ENCODE assay signal across 10 cellular contexts in genomic region chr12:4810219-4810671, GRCh38.
A peak's percentile ranks its signal among the peaks of the same experiment; 100 is the strongest.
DNase-seq lines count a peak whose midpoint lies in the region; ATAC-seq and TF ChIP-seq lines count a peak whose summit lies in the region.
"Had no signal": no experiment of that assay in that cellular context is flagged by ENCODE, and none has a peak within 500 bp of the region (broad histone marks: within the 10 kb centered on the region; RNA-seq: fewer than 3 reads in every experiment).

No MANE protein-coding gene starts in this region.

- H3K9me3 Mint-ChIP-seq in H9 = peaks cover 0 to 6% of the 10 kb centered on the region in 2 experiments; a peak in 2 of 5 replicates
- no peaks in the 10 kb centered on the region for H3K9me3 Mint-ChIP-seq in effector memory CD8-positive, alpha-beta T cell

- H3K4me3 Mint-ChIP-seq in H9 = peak overlapping the region; percentile 62 to 80
- H3K4me3 Mint-ChIP-seq in effector memory CD8-positive, alpha-beta T cell = peak overlapping the region; percentile 81 to 84

- no peak overlapping the region for H2BK12ac ChIP-seq in H9 (ENCODE audit: insufficient read length, low read depth, low read length)

- H3K79me2 ChIP-seq in H9 (ENCODE audit: insufficient read depth, low read length) = no peaks in the 10 kb centered on the region

- peaks cover 7% of the 10 kb centered on the region for H3K23me2 ChIP-seq in H9 (ENCODE audit: insufficient read length, low read depth, low read length, poor library complexity, severe bottlenecking)

- H3K56ac ChIP-seq in H9 (ENCODE audit: insufficient read length, low read depth, low read length) = no peak overlapping the region

- H3K27ac ChIP-seq in BLaER1 treated with 17β-estradiol and CSF1 and Interleukin-3, amounts not matched to agents 10 nM and 100 nM = no peak overlapping the region
- H3K27ac ChIP-seq in H9 (ENCODE audit: insufficient read length, low read depth, low read length) (no peak overlapping the region), adrenal gland (no peak overlapping the region)

- H3K4me1 Mint-ChIP-seq in H9 = peaks cover 0 to 18% of the 10 kb centered on the region in 2 experiments; a peak in 2 of 4 replicates
- peaks cover 42 to 45% of the 10 kb centered on the region in 2 donors for H3K4me1 Mint-ChIP-seq in effector memory CD8-positive, alpha-beta T cell (ENCODE audit: low read depth in 2 of 2)

- no peak overlapping the region for H2BK120ac ChIP-seq in H9 (ENCODE audit: low read depth, low read length, poor library complexity, severe bottlenecking)

- H3K4ac ChIP-seq in H9 (ENCODE audit: low read depth, low read length) = no peak overlapping the region

- TF ChIP-seq CTCF in H9 (conservative IDR thresholded peaks at IDR 0.05) (no peak), adrenal gland (IDR thresholded peaks at IDR 0.05) (no peak)

- no peak overlapping the region for H4K5ac ChIP-seq in H9 (ENCODE audit: insufficient read length, low read depth, low read length)

- H2BK5ac ChIP-seq in H9 (ENCODE audit: insufficient read length, low read length) = no peak overlapping the region

- no peaks in the 10 kb centered on the region for H3K79me1 ChIP-seq in H9 (ENCODE audit: insufficient read depth, low read depth, low read length, poor library complexity, severe bottlenecking)

- H3K27me3 Mint-ChIP-seq in H9 (ENCODE audit: low read depth) = peaks cover 95% of the 10 kb centered on the region
- peaks cover 19 to 37% of the 10 kb centered on the region in 2 donors for H3K27me3 Mint-ChIP-seq in effector memory CD8-positive, alpha-beta T cell

- no peak overlapping the region for H2AK5ac ChIP-seq in H9 (ENCODE audit: insufficient read length, low read length)

- WGBS in H9 (ENCODE audit: extremely low coverage, insufficient read length, low lambda C conversion rate) = no CpG with 5 or more reads among the region's 34 CpGs
- 24 to 49% (median 36%) methylated on average over 11 to 34 of the region's 34 CpGs for WGBS in adrenal gland, 4 donors

- peaks cover 25 to 74% (median 60%) of the 10 kb centered on the region in 10 experiments for H3K4me1 ChIP-seq in BLaER1 treated with 17β-estradiol and CSF1 and Interleukin-3, amounts not matched to agents 10 nM and 100 nM
- H3K4me1 ChIP-seq in H9 (ENCODE audit: insufficient read depth, low read length) = no peaks in the 10 kb centered on the region
- peaks cover 14% of the 10 kb centered on the region for H3K4me1 ChIP-seq in neuron (ENCODE audit: insufficient read depth, low read length)
- peaks cover 0 to 12% of the 10 kb centered on the region in 2 donors for H3K4me1 ChIP-seq in adrenal gland (replicated peaks in 1 of 2)

- H3K9ac ChIP-seq in BLaER1 treated with 17β-estradiol and CSF1 and Interleukin-3, amounts not matched to agents 10 nM and 100 nM = peak overlapping the region in 8 of 11 experiments; percentile 18 to 76 (median 60); a peak in 10 of 22 replicates
- no peak overlapping the region for H3K9ac ChIP-seq in H9 (ENCODE audit: extremely low read depth, insufficient read length, low read length)

- H3K9me3 ChIP-seq in BLaER1 treated with 17β-estradiol and CSF1 and Interleukin-3, amounts not matched to agents 10 nM and 100 nM (replicated peaks in 1 of 11) = peaks cover 0 to 11% (median 0%) of the 10 kb centered on the region in 11 experiments; a peak in 6 of 22 replicates
- H3K9me3 ChIP-seq in H9 (ENCODE audit: control insufficient read depth, low read depth, low read length) (no peaks in the 10 kb centered on the region), neuron (ENCODE audit: low read length) (peaks cover 2% of the 10 kb centered on the region), adrenal gland (replicated peaks in 1 of 3) (no peaks in the 10 kb centered on the region)

- peaks cover 47 to 86% (median 54%) of the 10 kb centered on the region in 11 experiments for H3K27me3 ChIP-seq in BLaER1 treated with 17β-estradiol and CSF1 and Interleukin-3, amounts not matched to agents 10 nM and 100 nM
- H3K27me3 ChIP-seq in H9 (ENCODE audit: insufficient read depth, low read length) = peaks cover 26% of the 10 kb centered on the region
- no peaks in the 10 kb centered on the region for H3K27me3 ChIP-seq in neuron (ENCODE audit: insufficient read depth, low read length)
- H3K27me3 ChIP-seq in adrenal gland = peaks cover 36% of the 10 kb centered on the region

- no peak overlapping the region for H2BK20ac ChIP-seq in H9 (ENCODE audit: low read depth, low read length, poor library complexity, severe bottlenecking)

- H3K18ac ChIP-seq in H9 (ENCODE audit: insufficient read length, low read depth, low read length) = no peak overlapping the region

- DNase-seq in H9 (no peak), MV-4-11 (lab: John Stamatoyannopoulos, UW) (no peak), ecto neural progenitor cell (ENCODE audit: low spot score) (no peak), adrenal gland (no peak)
- no peak for DNase-seq in effector memory CD8-positive, alpha-beta T cell
- DNase-seq: Calu3, NCI-H2081 treated with DMSO at 0.1 percent for 48 hours had no signal

- H3K4me2 ChIP-seq in BLaER1 treated with 17β-estradiol and CSF1 and Interleukin-3, amounts not matched to agents 10 nM and 100 nM = peak overlapping the region; percentile 89 to 98 (median 96)
- peak overlapping the region; percentile 49 for H3K4me2 ChIP-seq in H9 (ENCODE audit: insufficient read depth, insufficient read length, low read length)

- ATAC-seq in effector memory CD8-positive, alpha-beta T cell (replicated peaks) = no peak
- ATAC-seq in HG03378 (IDR thresholded peaks at IDR 0.05; ENCODE audit: unreplicated experiment) = no peak

- no peak overlapping the region for H4K8ac ChIP-seq in H9 (replicated peaks; ENCODE audit: insufficient read length, low read depth, low read length)

- H2AFZ ChIP-seq in H9 (ENCODE audit: low read length) (no peak overlapping the region), neuron (ENCODE audit: low read depth, low read length) (peak overlapping the region; percentile 86)

- H3K23ac ChIP-seq in H9 (ENCODE audit: insufficient read length, low read depth, low read length) = no peak overlapping the region

- H3T11ph ChIP-seq in H9 (ENCODE audit: low read length) = no peak overlapping the region

- H3K36me3 ChIP-seq in BLaER1 treated with 17β-estradiol and CSF1 and Interleukin-3, amounts not matched to agents 10 nM and 100 nM = peaks cover 0 to 9% (median 0%) of the 10 kb centered on the region in 11 experiments; a peak in 4 of 22 replicates
- peaks cover 7% of the 10 kb centered on the region for H3K36me3 ChIP-seq in neuron (ENCODE audit: insufficient read depth, low read length)
- no peaks in the 10 kb centered on the region for H3K36me3 ChIP-seq in adrenal gland (replicated peaks in 1 of 2)

- TF ChIP-seq POLR2A in adrenal gland (IDR thresholded peaks at IDR 0.05) = no peak

- H3K27ac Mint-ChIP-seq in H9 = no peak overlapping the region; a peak in 1 of 7 replicates
- peak overlapping the region in 1 of 2 donors; percentile 69 for H3K27ac Mint-ChIP-seq in effector memory CD8-positive, alpha-beta T cell

- H3K4me3 ChIP-seq in BLaER1 treated with 17β-estradiol and CSF1 and Interleukin-3, amounts not matched to agents 10 nM and 100 nM = peak overlapping the region; percentile 53 to 70 (median 62)
- H3K4me3 ChIP-seq in neuron (ENCODE audit: low read length) (peak overlapping the region; percentile 50), adrenal gland (peak overlapping the region in 1 of 4 donors; percentile 29)

- H4K91ac ChIP-seq in H9 (ENCODE audit: insufficient read length, low read depth, low read length) = no peak overlapping the region

- intact Hi-C loops in adrenal gland (cut with DNase I) = no loop called here

- H3K14ac ChIP-seq in H9 (ENCODE audit: insufficient read depth, low read length) = no peak overlapping the region

- H4K20me1 ChIP-seq in BLaER1 treated with 17β-estradiol and CSF1 and Interleukin-3, amounts not matched to agents 10 nM and 100 nM = peaks cover 0 to 45% (median 0%) of the 10 kb centered on the region in 11 experiments; a peak in 7 of 22 replicates
- H4K20me1 ChIP-seq in H9 (ENCODE audit: control insufficient read depth, insufficient read depth, insufficient read length) = no peaks in the 10 kb centered on the region

- no peak overlapping the region for H2BK15ac ChIP-seq in H9 (ENCODE audit: low read depth, low read length)

- H3K36me3 Mint-ChIP-seq in H9 (ENCODE audit: insufficient read depth in 1 of 3, low read depth in 3 of 3) = peaks cover 7 to 13% (median 7%) of the 10 kb centered on the region in 3 experiments
- H3K36me3 Mint-ChIP-seq in effector memory CD8-positive, alpha-beta T cell (ENCODE audit: insufficient read depth) = no peaks in the 10 kb centered on the region
